Comparison of ENCODE assay signal across 16 cellular contexts in genomic region chrX:65686246-65686645, GRCh38. TPM values are rescaled to one million over a fixed set of nuclear protein-coding genes. Genes with fewer than 3 reads are reported as not detected.
A peak's percentile ranks its signal among the peaks of the same experiment; 100 is the strongest.
DNase-seq lines count a peak whose midpoint lies in the region; ATAC-seq and TF ChIP-seq lines count a peak whose summit lies in the region.
"Had no signal": no experiment of that assay in that cellular context is flagged by ENCODE, and none has a peak within 500 bp of the region (broad histone marks: within the 10 kb centered on the region; RNA-seq: fewer than 3 reads in every experiment).

No MANE protein-coding gene starts in this region.

- H3K9me3 Mint-ChIP-seq in T-helper 2 cell treated with Interferon-gamma antibody and Interleukin-4, amounts not matched to agents 5 μg/mL and 100 μg/mL, for 36 hours = no peaks in the 10 kb centered on the region
- H3K9me3 Mint-ChIP-seq in dendritic cell treated with granulocyte-macrophage colony-stimulating factor and Interleukin-4, amounts not matched to agents 40 ng/mL and 50 ng/mL, for 4 days = no peaks in the 10 kb centered on the region

- intact Hi-C loops in dendritic cell treated with granulocyte-macrophage colony-stimulating factor and Interleukin-4, amounts not matched to agents 40 ng/mL and 50 ng/mL, for 4 days (cut with micrococcal nuclease) = no loop called here
- intact Hi-C loops in sigmoid colon (cut with DNase I) = no loop called here
- intact Hi-C loops in psoas muscle (cut with DNase I) = no loop called here

- TF ChIP-seq POLR2A in NB4 (IDR thresholded peaks at IDR 0.05; ENCODE audit: extremely low read depth, insufficient read length) = no peak
- TF ChIP-seq POLR2A in sigmoid colon (IDR thresholded peaks at IDR 0.05) = no peak

- no peak for TF ChIP-seq EP300 in sigmoid colon (IDR thresholded peaks at IDR 0.05)

- peaks cover 54% of the 10 kb centered on the region for H3K4me1 Mint-ChIP-seq in T-helper 2 cell treated with Interferon-gamma antibody and Interleukin-4, amounts not matched to agents 5 μg/mL and 100 μg/mL, for 36 hours (ENCODE audit: low read depth)
- H3K4me1 Mint-ChIP-seq in dendritic cell treated with granulocyte-macrophage colony-stimulating factor and Interleukin-4, amounts not matched to agents 40 ng/mL and 50 ng/mL, for 4 days (ENCODE audit: low read depth) = peaks cover 57% of the 10 kb centered on the region

- H3K36me3 Mint-ChIP-seq in T-helper 2 cell treated with Interferon-gamma antibody and Interleukin-4, amounts not matched to agents 5 μg/mL and 100 μg/mL, for 36 hours (ENCODE audit: low read depth) = peaks cover 39% of the 10 kb centered on the region
- H3K36me3 Mint-ChIP-seq in dendritic cell treated with granulocyte-macrophage colony-stimulating factor and Interleukin-4, amounts not matched to agents 40 ng/mL and 50 ng/mL, for 4 days (ENCODE audit: low read depth) = peaks cover 37% of the 10 kb centered on the region
- H3K36me3 Mint-ChIP-seq: type B pancreatic cell had no signal

- no peak for DNase-seq in T-helper 2 cell treated with Interferon-gamma antibody and Interleukin-4, amounts not matched to agents 5 μg/mL and 100 μg/mL, for 36 hours (ENCODE audit: low spot score)
- DNase-seq in T-helper 2 cell (no peak), NB4 (ENCODE audit: low read depth) (peak; percentile 27), sigmoid colon (no peak), T-helper 9 cell (no peak), psoas muscle (no peak)
- DNase-seq: activated CD4-positive, alpha-beta T cell treated with anti-CD3 and anti-CD28 coated beads for 4 hours; dermis blood vessel endothelial cell; DMS79; NCI-H2029 treated with DMSO at 0.1 percent for 48 hours; NK-92 treated with Interleukin-12 subunit alpha and Interleukin-12 subunit beta, amount 100 ng/mL, for 24 hours; small intestine had no signal

- H3K27me3 ChIP-seq in sigmoid colon = no peaks in the 10 kb centered on the region
- H3K27me3 ChIP-seq in psoas muscle (ENCODE audit: insufficient read depth in 3 of 3, low read length in 2 of 3) = no peaks in the 10 kb centered on the region

- H3K9me3 ChIP-seq in sigmoid colon (no peaks in the 10 kb centered on the region), psoas muscle (no peaks in the 10 kb centered on the region)

- H3K4me3 Mint-ChIP-seq in T-helper 2 cell treated with Interferon-gamma antibody and Interleukin-4, amounts not matched to agents 5 μg/mL and 100 μg/mL, for 36 hours = peak overlapping the region; percentile 21
- no peak overlapping the region for H3K4me3 Mint-ChIP-seq in dendritic cell treated with granulocyte-macrophage colony-stimulating factor and Interleukin-4, amounts not matched to agents 40 ng/mL and 50 ng/mL, for 4 days
- H3K4me3 Mint-ChIP-seq: type B pancreatic cell had no signal

- peak overlapping the region; percentile 31 for H3K27ac Mint-ChIP-seq in T-helper 2 cell treated with Interferon-gamma antibody and Interleukin-4, amounts not matched to agents 5 μg/mL and 100 μg/mL, for 36 hours
- H3K27ac Mint-ChIP-seq in dendritic cell treated with granulocyte-macrophage colony-stimulating factor and Interleukin-4, amounts not matched to agents 40 ng/mL and 50 ng/mL, for 4 days = peak overlapping the region; percentile 56
- H3K27ac Mint-ChIP-seq: type B pancreatic cell had no signal

- H3K27ac ChIP-seq in sigmoid colon (peak overlapping the region in 3 of 4 donors; percentile 3 to 9 (median 6)), psoas muscle (no peak overlapping the region)

- ATAC-seq in GM19467 (IDR thresholded peaks at IDR 0.05; ENCODE audit: unreplicated experiment) (no peak), psoas muscle (no peak)
- ATAC-seq: HCT116 had no signal

- no peaks in the 10 kb centered on the region for H3K27me3 Mint-ChIP-seq in T-helper 2 cell treated with Interferon-gamma antibody and Interleukin-4, amounts not matched to agents 5 μg/mL and 100 μg/mL, for 36 hours (ENCODE audit: low read depth)
- no peaks in the 10 kb centered on the region for H3K27me3 Mint-ChIP-seq in dendritic cell treated with granulocyte-macrophage colony-stimulating factor and Interleukin-4, amounts not matched to agents 40 ng/mL and 50 ng/mL, for 4 days
- H3K27me3 Mint-ChIP-seq: type B pancreatic cell had no signal

- H3K4me1 ChIP-seq in sigmoid colon = peaks cover 0 to 73% (median 53%) of the 10 kb centered on the region in 4 donors
- H3K4me1 ChIP-seq in psoas muscle = peaks cover 36% of the 10 kb centered on the region

- H3K4me3 ChIP-seq in NB4 (ENCODE audit: low read depth, low read length) (no peak overlapping the region), sigmoid colon (no peak overlapping the region), psoas muscle (no peak overlapping the region)

- TF ChIP-seq CTCF in NB4 (IDR thresholded peaks at IDR 0.05; ENCODE audit: low read depth, low read length) (no peak), sigmoid colon (IDR thresholded peaks at IDR 0.05) (no peak), psoas muscle (IDR thresholded peaks at IDR 0.05) (no peak)

- H3K36me3 ChIP-seq in sigmoid colon = no peaks in the 10 kb centered on the region
- H3K36me3 ChIP-seq in psoas muscle (ENCODE audit: insufficient read depth in 1 of 2, low read depth in 1 of 2) = no peaks in the 10 kb centered on the region

RNA-seq across cellular contexts. Expression of gene MSN, which starts 18.8 kb away (rescaled TPM):
- total RNA-seq in sigmoid colon (100 to 1,000 TPM; 136 to 152 (median 144) TPM), psoas muscle (100 to 1,000 TPM in 1 of 4 donors, 10 to 100 TPM in 3; 66.0 to 101 (median 84.1) TPM)
- polyA plus RNA-seq in sigmoid colon (100 to 1,000 TPM in 1 of 3 donors, 10 to 100 TPM in 2; 23.6 to 116 (median 36.0) TPM), psoas muscle (100 to 1,000 TPM in 1 of 3 donors, 10 to 100 TPM in 2; 31.4 to 133 (median 36.1) TPM)
